16 cellular contexts compared by ENCODE assay signal in genomic region chr17:37698132-37698615, GRCh38. TPM values are rescaled to one million over a fixed set of nuclear protein-coding genes. Genes with fewer than 3 reads are reported as not detected.
DNase-seq lines count a peak whose midpoint lies in the region; ATAC-seq lines count a peak whose summit lies in the region.
"Had no signal": no experiment of that assay in that cellular context is flagged by ENCODE, and none has a peak within 500 bp of the region (broad histone marks: within the 10 kb centered on the region; RNA-seq: fewer than 3 reads in every experiment).

No MANE protein-coding gene starts in this region.

- H3K4me1 Mint-ChIP-seq in activated CD4-positive, alpha-beta memory T cell treated with anti-CD3 and anti-CD28 coated beads, Interleukin-2, amount 10 ng/mL, durations not matched to agents 7 days and 5 days, result peaks cover 20% of the 10 kb centered on the region
- no peaks in the 10 kb centered on the region for H3K4me1 Mint-ChIP-seq in effector memory CD8-positive, alpha-beta T cell (ENCODE audit: low read depth in 2 of 2)

- H3K27me3 Mint-ChIP-seq in activated CD4-positive, alpha-beta memory T cell treated with anti-CD3 and anti-CD28 coated beads, Interleukin-2, amount 10 ng/mL, durations not matched to agents 7 days and 5 days, result peaks cover 30% of the 10 kb centered on the region
- peaks cover 13 to 70% of the 10 kb centered on the region in 2 donors for H3K27me3 Mint-ChIP-seq in effector memory CD8-positive, alpha-beta T cell

- H3K36me3 Mint-ChIP-seq in activated CD4-positive, alpha-beta memory T cell treated with anti-CD3 and anti-CD28 coated beads, Interleukin-2, amount 10 ng/mL, durations not matched to agents 7 days and 5 days (ENCODE audit: low read depth), result no peaks in the 10 kb centered on the region
- H3K36me3 Mint-ChIP-seq in effector memory CD8-positive, alpha-beta T cell (ENCODE audit: insufficient read depth), result no peaks in the 10 kb centered on the region

- no peak for ATAC-seq in effector memory CD8-positive, alpha-beta T cell (replicated peaks)
- ATAC-seq: GM23338, heart left ventricle had no signal

- DNase-seq in DMS53 (lab: John Stamatoyannopoulos, UW) (peak; percentile 56), DMS53 treated with DMSO at 0.1 percent for 48 hours (lab: John Stamatoyannopoulos, UW; ENCODE audit: unreplicated experiment) (no peak), HCEC 1CT (peak; percentile 49), kidney tubule cell (ENCODE audit: low spot score) (peak; percentile 94), NCI-H146 (lab: John Stamatoyannopoulos, UW) (no peak), iPS-NIHi7 (ENCODE audit: extremely low spot score) (no peak)
- peak; percentile 17 for DNase-seq in activated CD4-positive, alpha-beta memory T cell treated with anti-CD3 and anti-CD28 coated beads, Interleukin-2, amount 10 ng/mL, durations not matched to agents 7 days and 5 days
- no peak for DNase-seq in effector memory CD8-positive, alpha-beta T cell
- DNase-seq: Caco-2; effector CD8-positive, alpha-beta T cell; heart left ventricle; NCI-H1436 treated with DMSO at 0.1 percent for 48 hours; nucleus accumbens; upper lobe of left lung had no signal

- POLR2A ChIA-PET in activated CD4-positive, alpha-beta memory T cell treated with anti-CD3 and anti-CD28 coated beads, Interleukin-2, amount 10 ng/mL, durations not matched to agents 7 days and 5 days (lab: Charles Lee), result no interaction called here

- no peak overlapping the region for H3K27ac Mint-ChIP-seq in activated CD4-positive, alpha-beta memory T cell treated with anti-CD3 and anti-CD28 coated beads, Interleukin-2, amount 10 ng/mL, durations not matched to agents 7 days and 5 days
- H3K27ac Mint-ChIP-seq in effector memory CD8-positive, alpha-beta T cell, result no peak overlapping the region
- H3K27ac Mint-ChIP-seq: GM23338 had no signal

- peaks cover 3% of the 10 kb centered on the region for H3K9me3 Mint-ChIP-seq in activated CD4-positive, alpha-beta memory T cell treated with anti-CD3 and anti-CD28 coated beads, Interleukin-2, amount 10 ng/mL, durations not matched to agents 7 days and 5 days
- no peaks in the 10 kb centered on the region for H3K9me3 Mint-ChIP-seq in effector memory CD8-positive, alpha-beta T cell

- no peak overlapping the region for H3K4me3 Mint-ChIP-seq in activated CD4-positive, alpha-beta memory T cell treated with anti-CD3 and anti-CD28 coated beads, Interleukin-2, amount 10 ng/mL, durations not matched to agents 7 days and 5 days
- no peak overlapping the region for H3K4me3 Mint-ChIP-seq in effector memory CD8-positive, alpha-beta T cell
- H3K4me3 Mint-ChIP-seq: GM23338 had no signal

- CTCF ChIA-PET in activated CD4-positive, alpha-beta memory T cell treated with anti-CD3 and anti-CD28 coated beads, Interleukin-2, amount 10 ng/mL, durations not matched to agents 7 days and 5 days (lab: Charles Lee), result interaction anchor here (1.1 kb wide), 1 partner anchor 93 kb away, joined by 6 read pairs; no protein-coding TSS in a partner anchor

RNA-seq across cellular contexts. Expression of gene HNF1B, which starts 46.7 kb away (rescaled TPM):
- not detected for total RNA-seq in activated CD4-positive, alpha-beta memory T cell treated with anti-CD3 and anti-CD28 coated beads, Interleukin-2, amount 10 ng/mL, durations not matched to agents 7 days and 5 days
- total RNA-seq: heart left ventricle, lower leg skin had no signal

RNA-seq across cellular contexts. Expression of gene DDX52, which starts 54.9 kb away (rescaled TPM):
- 10 to 100 TPM; 26.3 to 28.0 TPM for total RNA-seq in activated CD4-positive, alpha-beta memory T cell treated with anti-CD3 and anti-CD28 coated beads, Interleukin-2, amount 10 ng/mL, durations not matched to agents 7 days and 5 days

Comparison
In these comparisons a context has a peak if more than half of its experiments do, and no peak if none do; other contexts are left out.
1. DNase-seq: peak in DMS53 (single experiment), HCEC 1CT (single experiment), activated CD4-positive, alpha-beta memory T cell treated with anti-CD3 and anti-CD28 coated beads, Interleukin-2, amount 10 ng/mL, durations not matched to agents 7 days and 5 days (single experiment) and kidney tubule cell (single experiment); none in DMS53 treated with DMSO at 0.1 percent for 48 hours (single experiment), NCI-H146 (single experiment), iPS-NIHi7 (single experiment) and effector memory CD8-positive, alpha-beta T cell (0 of 3).